Comparison of ENCODE assay signal across 8 cellular contexts in genomic region chr1:89552481-89553194, GRCh38. TPM values are rescaled to one million over a fixed set of nuclear protein-coding genes. Genes with fewer than 3 reads are reported as not detected.
DNase-seq lines count a peak whose midpoint lies in the region; ATAC-seq and TF ChIP-seq lines count a peak whose summit lies in the region.

No MANE protein-coding gene starts in this region.

- no peak for TF ChIP-seq CTCF in GM13977 (IDR thresholded peaks at IDR 0.05; ENCODE audit: extremely low read depth, insufficient read depth, missing control alignments)
- no peak for TF ChIP-seq CTCF in LNCaP clone FGC (IDR thresholded peaks at IDR 0.05; ENCODE audit: control insufficient read depth, extremely low read depth, insufficient read depth)
- no peak for TF ChIP-seq CTCF in activated B cell treated with CpG ODN at 0.5 μM for 24 hours (IDR thresholded peaks at IDR 0.05)

- peak overlapping the region; percentile 33 for H3K4me3 ChIP-seq in LNCaP clone FGC (ENCODE audit: low read depth, low read length)

- peak overlapping the region; percentile 79 for H3K4me3 Mint-ChIP-seq in activated B cell treated with CpG ODN at 0.5 μM for 24 hours

- ATAC-seq in GM21717 (IDR thresholded peaks at IDR 0.05; ENCODE audit: unreplicated experiment) (peak; percentile 85), activated B cell treated with CpG ODN at 0.5 μM for 24 hours (ENCODE audit: low read depth) (peak; percentile 79)

- no peaks in the 10 kb centered on the region for H3K9me3 Mint-ChIP-seq in activated B cell treated with CpG ODN at 0.5 μM for 24 hours

- H3K4me1 Mint-ChIP-seq in activated B cell treated with CpG ODN at 0.5 μM for 24 hours, result peaks cover 46% of the 10 kb centered on the region

- peaks cover 18% of the 10 kb centered on the region for H3K36me3 Mint-ChIP-seq in activated B cell treated with CpG ODN at 0.5 μM for 24 hours (ENCODE audit: low read depth)

- peak overlapping the region; percentile 87 for H3K27ac Mint-ChIP-seq in activated B cell treated with CpG ODN at 0.5 μM for 24 hours

- intact Hi-C loops in activated B cell treated with CpG ODN at 0.5 μM for 24 hours (cut with micrococcal nuclease), result loop anchor here (1.0 to 2.0 kb wide), 3 partner anchors 7 to 28 kb away; partner anchors contain the start of gene LRRC8B

- POLR2A ChIA-PET in activated B cell treated with CpG ODN at 0.5 μM for 24 hours (lab: Charles Lee), result interaction anchor here (1.6 kb wide), 1 partner anchor 27 kb away, joined by 5 read pairs; no protein-coding TSS in a partner anchor

- in situ Hi-C loops in GM13977 (cut with MboI; ENCODE audit: low pct_unique_long_range_greater_than_20kb, low sequenced_read_pairs, unreplicated experiment), result no loop called here

- CTCF ChIA-PET in activated B cell treated with CpG ODN at 0.5 μM for 24 hours (lab: Charles Lee), result interaction anchor here (0.6 kb wide), 1 partner anchor 71 kb away, joined by 3 read pairs; no protein-coding TSS in a partner anchor

- H3K27me3 Mint-ChIP-seq in activated B cell treated with CpG ODN at 0.5 μM for 24 hours, result no peaks in the 10 kb centered on the region

- peak; percentile 26 for DNase-seq in GM13977 (ENCODE audit: low spot score)
- DNase-seq in LNCaP clone FGC (ENCODE audit: low read depth), result peak; percentile 42
- no peak for DNase-seq in activated B cell treated with CpG ODN at 0.5 μM for 24 hours
- peak; percentile 37 for DNase-seq in kidney glomerular epithelial cell (lab: John Stamatoyannopoulos, UW)
- DNase-seq in central memory CD4-positive, alpha-beta T cell, result no peak
- DNase-seq in ecto neural progenitor cell (ENCODE audit: low spot score), result no peak
- DNase-seq in activated CD8-positive, alpha-beta memory T cell treated with anti-CD3 and anti-CD28 coated beads for 24 hours, result no peak

RNA-seq across cellular contexts. Expression of gene LRRC8B, which starts 28.0 kb away (rescaled TPM):
- 14.7 and 19.1 TPM in 2 replicates for total RNA-seq in activated B cell treated with CpG ODN at 0.5 μM for 24 hours

Comparison
In these comparisons a context has a peak if more than half of its experiments do, and no peak if none do; other contexts are left out.
1. DNase-seq: peak in GM13977 (single experiment), LNCaP clone FGC (single experiment) and kidney glomerular epithelial cell (single experiment); none in activated B cell treated with CpG ODN at 0.5 μM for 24 hours (single experiment), central memory CD4-positive, alpha-beta T cell (single experiment), ecto neural progenitor cell (single experiment) and activated CD8-positive, alpha-beta memory T cell treated with anti-CD3 and anti-CD28 coated beads for 24 hours (single experiment).